ENCODE assay signal across 1 cellular context in the genomic region with DNA sequence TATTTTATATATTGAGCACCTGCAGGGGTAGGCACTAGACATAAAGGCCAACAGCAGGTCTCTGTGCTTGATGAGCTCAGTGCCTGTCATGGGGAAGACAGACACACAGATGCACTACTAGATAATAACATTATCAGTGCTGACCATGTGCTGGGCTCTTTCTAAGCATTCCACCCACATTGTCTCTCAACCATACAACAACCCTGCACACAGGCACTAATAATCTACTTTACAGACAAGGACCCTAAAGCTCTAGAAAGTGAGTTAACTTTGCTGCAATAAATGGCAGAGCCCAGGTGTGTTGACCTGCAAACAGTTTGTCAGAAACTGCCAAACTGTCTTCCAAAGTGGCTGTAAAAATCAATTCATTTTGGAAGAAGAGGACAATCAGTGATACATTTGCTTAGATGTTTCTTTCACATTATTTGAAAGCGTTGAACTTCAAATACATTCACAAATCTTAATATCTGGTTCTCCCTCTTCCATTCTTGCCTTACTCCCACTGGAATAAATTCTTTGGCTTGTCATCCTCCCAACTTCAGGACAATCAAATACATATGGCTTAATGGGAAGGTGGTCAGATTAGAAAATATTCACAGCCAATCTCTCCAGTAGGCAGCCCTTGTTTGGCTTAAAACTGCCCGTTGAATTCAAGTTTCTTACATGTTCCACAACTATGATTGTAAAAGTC.
TF ChIP-seq lines count a peak whose summit lies in the region.

No MANE protein-coding gene starts in this region.

TF ChIP-seq in endothelial cell of umbilical vein, 7 proteins besides CTCF, POLR2A, EP300 and RAD21:
- TF ChIP-seq GATA2 (IDR thresholded peaks at IDR 0.05; ENCODE audit: insufficient read depth, insufficient read length, low read depth, low read length), result no peak
- no peak for TF ChIP-seq POLR2AphosphoS5 (IDR thresholded peaks at IDR 0.05; ENCODE audit: insufficient read depth, low read depth, low read length)
- no peak for TF ChIP-seq JUN (IDR thresholded peaks at IDR 0.05; ENCODE audit: borderline replicate concordance, insufficient read depth, insufficient read length, low read depth)
- TF ChIP-seq EZH2 (IDR thresholded peaks at IDR 0.05; ENCODE audit: borderline replicate concordance, low read depth, low read length, severe bottlenecking), result no peak
- TF ChIP-seq FOS (IDR thresholded peaks at IDR 0.05; ENCODE audit: borderline replicate concordance, insufficient read depth, low read length), result no peak
- TF ChIP-seq, protein P1, sequence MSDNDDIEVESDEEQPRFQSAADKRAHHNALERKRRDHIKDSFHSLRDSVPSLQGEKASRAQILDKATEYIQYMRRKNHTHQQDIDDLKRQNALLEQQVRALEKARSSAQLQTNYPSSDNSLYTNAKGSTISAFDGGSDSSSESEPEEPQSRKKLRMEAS (IDR thresholded peaks at IDR 0.05; ENCODE audit: insufficient read depth, insufficient read length), result no peak
- no peak for TF ChIP-seq MYC (IDR thresholded peaks at IDR 0.05; ENCODE audit: low read depth, low read length)
